24 cellular contexts compared by ENCODE assay signal in the genomic region with DNA sequence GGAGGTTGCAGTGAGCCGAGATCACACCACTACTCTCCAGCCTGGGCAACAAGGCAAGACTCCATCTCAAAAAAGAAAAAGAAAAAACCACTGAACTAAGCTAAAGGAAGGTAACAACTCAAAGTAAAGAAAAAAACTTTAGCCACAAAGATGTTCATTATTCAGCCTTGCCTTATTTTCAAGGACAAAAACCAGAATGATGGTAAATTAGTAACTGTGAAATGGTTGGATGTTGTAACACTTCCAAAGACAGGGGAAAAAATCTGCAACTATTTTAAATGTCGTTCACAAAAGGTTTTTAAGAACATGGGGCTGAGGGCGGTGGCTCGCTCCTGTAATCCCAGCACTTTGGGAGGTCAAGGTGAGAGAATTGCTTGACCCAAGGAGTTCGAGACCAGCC. TPM values are rescaled to one million over a fixed set of nuclear protein-coding genes. Genes with fewer than 3 reads are reported as not detected.
DNase-seq lines count a peak whose midpoint lies in the region; ATAC-seq and TF ChIP-seq lines count a peak whose summit lies in the region.
"Had no signal": no experiment of that assay in that cellular context is flagged by ENCODE, and none has a peak within 500 bp of the region (broad histone marks: within the 10 kb centered on the region; RNA-seq: fewer than 3 reads in every experiment).

No MANE protein-coding gene starts in this region.

- no peak overlapping the region for H3K4me3 ChIP-seq in BLaER1 treated with 17β-estradiol and CSF1 and Interleukin-3, amounts not matched to agents 10 nM and 100 nM
- H3K4me3 ChIP-seq in OCI-LY1 (ENCODE audit: low read depth, low read length, poor library complexity, severe bottlenecking) (peak overlapping the region; percentile 47), mammary epithelial cell (replicated peaks in 1 of 3; ENCODE audit: insufficient read depth in 1 of 3, low read depth in 2 of 3, low read length in 3 of 3) (no peak overlapping the region)
- H3K4me3 ChIP-seq: A549, PC-9, SK-N-MC had no signal

- H3K9ac ChIP-seq in BLaER1 treated with 17β-estradiol and CSF1 and Interleukin-3, amounts not matched to agents 10 nM and 100 nM = peak overlapping the region in 6 of 11 experiments; percentile 8 to 62 (median 40); a peak in 6 of 22 replicates
- peak overlapping the region; percentile 54 for H3K9ac ChIP-seq in OCI-LY1 (ENCODE audit: low read length)
- no peak overlapping the region for H3K9ac ChIP-seq in mammary epithelial cell (ENCODE audit: insufficient read depth, low read length)
- H3K9ac ChIP-seq: KMS-11 had no signal

- no peaks in the 10 kb centered on the region for H3K9me3 Mint-ChIP-seq in stimulated activated naive B cell treated with anti-CD40 and anti-IgM and Interleukin-4, amounts not matched to agents 10 μg/mL and 1 μg/mL and 100 μg/mL, for 72 hours
- H3K9me3 Mint-ChIP-seq: CD4-positive, alpha-beta T cell had no signal

- H3K27me3 ChIP-seq in BLaER1 treated with 17β-estradiol and CSF1 and Interleukin-3, amounts not matched to agents 10 nM and 100 nM = no peaks in the 10 kb centered on the region
- no peaks in the 10 kb centered on the region for H3K27me3 ChIP-seq in OCI-LY1 (ENCODE audit: insufficient read depth, low read length)
- H3K27me3 ChIP-seq in mammary epithelial cell (ENCODE audit: insufficient read depth, low read length) = no peaks in the 10 kb centered on the region
- H3K27me3 ChIP-seq: BE2C had no signal

- no peak overlapping the region for H2AFZ ChIP-seq in OCI-LY1 (ENCODE audit: low read length)
- H2AFZ ChIP-seq in mammary epithelial cell (ENCODE audit: low read depth, low read length) = no peak overlapping the region
- H2AFZ ChIP-seq: PC-9 had no signal

- dilution Hi-C loops in mammary epithelial cell (cut with HindIII; ENCODE audit: low sequenced_read_pairs) = no loop called here

- no TSS peak for BruUV-seq in mammary epithelial cell (replicated peaks; lab: Mats Ljungman, UMichigan)

- DNase-seq in epithelial cell of prostate (ENCODE audit: low read depth, low spot score) (no peak), mammary epithelial cell (no peak), DMS153 treated with DMSO at 0.1 percent for 48 hours (lab: John Stamatoyannopoulos, UW; ENCODE audit: unreplicated experiment) (no peak), GM19240 (ENCODE audit: insufficient read length, low spot score) (no peak)
- DNase-seq in stimulated activated naive B cell treated with anti-CD40 and anti-IgM and Interleukin-4, amounts not matched to agents 10 μg/mL and 1 μg/mL and 100 μg/mL, for 72 hours = no peak
- DNase-seq: BE2C; CD4-positive, alpha-beta T cell; COR-L47; DMS79 treated with DMSO at 0.1 percent for 48 hours; GOT3; NCI-H1417; NCI-H1694 treated with DMSO at 0.1 percent for 48 hours; NCI-H2081 treated with DMSO at 0.1 percent for 48 hours; NCI-H2171 treated with DMSO at 0.1 percent for 48 hours; NCI-H446; PC-9; RPMI8226; SHP77 treated with DMSO at 0.1 percent for 48 hours had no signal

- H3K36me3 ChIP-seq in BLaER1 treated with 17β-estradiol and CSF1 and Interleukin-3, amounts not matched to agents 10 nM and 100 nM = peaks cover 20 to 69% (median 36%) of the 10 kb centered on the region in 11 experiments
- H3K36me3 ChIP-seq in OCI-LY1 (ENCODE audit: insufficient read depth, low read length) (peaks cover 22% of the 10 kb centered on the region), mammary epithelial cell (ENCODE audit: insufficient read depth, low read length) (peaks cover 5% of the 10 kb centered on the region)

- peaks cover 53 to 83% of the 10 kb centered on the region in 2 donors for H3K4me1 Mint-ChIP-seq in stimulated activated naive B cell treated with anti-CD40 and anti-IgM and Interleukin-4, amounts not matched to agents 10 μg/mL and 1 μg/mL and 100 μg/mL, for 72 hours

- H3K9me2 ChIP-seq in OCI-LY1 (ENCODE audit: low read depth, low read length) = no peaks in the 10 kb centered on the region

- H3K36me3 Mint-ChIP-seq in stimulated activated naive B cell treated with anti-CD40 and anti-IgM and Interleukin-4, amounts not matched to agents 10 μg/mL and 1 μg/mL and 100 μg/mL, for 72 hours = peaks cover 0 to 3% of the 10 kb centered on the region in 2 donors

- TF ChIP-seq CTCF in OCI-LY1 (IDR thresholded peaks at IDR 0.05; ENCODE audit: low read length) (no peak), mammary epithelial cell (conservative IDR thresholded peaks at IDR 0.05 in 1 of 2, IDR thresholded peaks at IDR 0.05 in 1 of 2; ENCODE audit: extremely low read depth in 1 of 2, insufficient read depth in 1 of 2, low read depth in 1 of 2, low read length in 2 of 2) (no peak)

- WGBS in mammary epithelial cell (ENCODE audit: low coverage, missing lambda C conversion rate) = 80% methylated on average over 5 of the region's 5 CpGs

- no peak overlapping the region for H3K4me3 Mint-ChIP-seq in stimulated activated naive B cell treated with anti-CD40 and anti-IgM and Interleukin-4, amounts not matched to agents 10 μg/mL and 1 μg/mL and 100 μg/mL, for 72 hours
- H3K4me3 Mint-ChIP-seq: CD4-positive, alpha-beta T cell had no signal

- peaks cover 93 to 100% (median 99%) of the 10 kb centered on the region in 10 experiments for H3K4me1 ChIP-seq in BLaER1 treated with 17β-estradiol and CSF1 and Interleukin-3, amounts not matched to agents 10 nM and 100 nM
- H3K4me1 ChIP-seq in OCI-LY1 (ENCODE audit: insufficient read depth, low read length, severe bottlenecking) (peaks cover 96% of the 10 kb centered on the region), mammary epithelial cell (ENCODE audit: insufficient read depth, low read length) (peaks cover 7% of the 10 kb centered on the region)
- H3K4me1 ChIP-seq: BE2C had no signal

- no peaks in the 10 kb centered on the region for H3K27me3 Mint-ChIP-seq in stimulated activated naive B cell treated with anti-CD40 and anti-IgM and Interleukin-4, amounts not matched to agents 10 μg/mL and 1 μg/mL and 100 μg/mL, for 72 hours
- H3K27me3 Mint-ChIP-seq: CD4-positive, alpha-beta T cell had no signal

- H4K20me1 ChIP-seq in BLaER1 treated with 17β-estradiol and CSF1 and Interleukin-3, amounts not matched to agents 10 nM and 100 nM = peaks cover 0 to 82% (median 29%) of the 10 kb centered on the region in 11 experiments; a peak in 15 of 22 replicates
- no peaks in the 10 kb centered on the region for H4K20me1 ChIP-seq in OCI-LY1 (ENCODE audit: insufficient read depth, low read length)
- no peaks in the 10 kb centered on the region for H4K20me1 ChIP-seq in mammary epithelial cell (ENCODE audit: insufficient read depth, low read length)

- peak overlapping the region; percentile 66 to 98 (median 86) for H3K4me2 ChIP-seq in BLaER1 treated with 17β-estradiol and CSF1 and Interleukin-3, amounts not matched to agents 10 nM and 100 nM
- H3K4me2 ChIP-seq in OCI-LY1 (ENCODE audit: low read length) (peak overlapping the region; percentile 85), mammary epithelial cell (ENCODE audit: insufficient read depth, low read depth, low read length) (no peak overlapping the region)
- H3K4me2 ChIP-seq: A549, KMS-11, PC-9 had no signal

- CTCF ChIA-PET in mammary epithelial cell (lab: Charles Lee; ENCODE audit: low non-redundant PET) = no interaction called here

- in situ Hi-C loops in mammary epithelial cell (cut with MboI; ENCODE audit: low sequenced_read_pairs in 2 of 2) = no loop called here

- no peaks in the 10 kb centered on the region for H3K9me3 ChIP-seq in BLaER1 treated with 17β-estradiol and CSF1 and Interleukin-3, amounts not matched to agents 10 nM and 100 nM (replicated peaks in 1 of 11)
- H3K9me3 ChIP-seq in OCI-LY1 (ENCODE audit: low read length) = no peaks in the 10 kb centered on the region
- no peaks in the 10 kb centered on the region for H3K9me3 ChIP-seq in mammary epithelial cell (replicated peaks; ENCODE audit: insufficient read depth, low read length)
- H3K9me3 ChIP-seq: A549, BE2C had no signal

- H3K27ac ChIP-seq in BLaER1 treated with 17β-estradiol and CSF1 and Interleukin-3, amounts not matched to agents 10 nM and 100 nM = peak overlapping the region; percentile 4 to 98 (median 88); a peak in 19 of 22 replicates
- H3K27ac ChIP-seq in OCI-LY1 (ENCODE audit: low read depth, low read length, poor library complexity, severe bottlenecking) (peak overlapping the region; percentile 97), epithelial cell of prostate (peak overlapping the region; percentile 10), mammary epithelial cell (ENCODE audit: insufficient read depth, low read depth, low read length) (no peak overlapping the region)
- H3K27ac ChIP-seq: KMS-11, PC-9, SK-N-MC had no signal

- peaks cover 54% of the 10 kb centered on the region for H3K79me2 ChIP-seq in OCI-LY1 (ENCODE audit: insufficient read depth, low read length)
- peaks cover 95% of the 10 kb centered on the region for H3K79me2 ChIP-seq in mammary epithelial cell (ENCODE audit: insufficient read depth, low read length)

- H3F3A ChIP-seq in OCI-LY1 (ENCODE audit: insufficient read depth, low read length) = peaks cover 4% of the 10 kb centered on the region; the same call in 1 of the 2 replicates

- intact Hi-C loops in mammary epithelial cell (cut with micrococcal nuclease) = no loop called here

- ATAC-seq in stimulated activated naive B cell treated with anti-CD40 and anti-IgM and Interleukin-4, amounts not matched to agents 10 μg/mL and 1 μg/mL and 100 μg/mL, for 72 hours (replicated peaks) = no peak
- ATAC-seq: A549, HCT116 had no signal

- H3K27ac Mint-ChIP-seq in stimulated activated naive B cell treated with anti-CD40 and anti-IgM and Interleukin-4, amounts not matched to agents 10 μg/mL and 1 μg/mL and 100 μg/mL, for 72 hours = peak overlapping the region; percentile 47
- H3K27ac Mint-ChIP-seq: CD4-positive, alpha-beta T cell had no signal

RNA-seq across cellular contexts. Expression of a gene that starts 10.1 kb away (rescaled TPM):
- total RNA-seq in mammary epithelial cell = 10 to 100 TPM; 39.5 to 74.3 TPM
- 12.8 TPM for polyA plus RNA-seq in mammary epithelial cell
- 6.2 TPM for polyA minus RNA-seq in mammary epithelial cell
